In the genomic region with DNA sequence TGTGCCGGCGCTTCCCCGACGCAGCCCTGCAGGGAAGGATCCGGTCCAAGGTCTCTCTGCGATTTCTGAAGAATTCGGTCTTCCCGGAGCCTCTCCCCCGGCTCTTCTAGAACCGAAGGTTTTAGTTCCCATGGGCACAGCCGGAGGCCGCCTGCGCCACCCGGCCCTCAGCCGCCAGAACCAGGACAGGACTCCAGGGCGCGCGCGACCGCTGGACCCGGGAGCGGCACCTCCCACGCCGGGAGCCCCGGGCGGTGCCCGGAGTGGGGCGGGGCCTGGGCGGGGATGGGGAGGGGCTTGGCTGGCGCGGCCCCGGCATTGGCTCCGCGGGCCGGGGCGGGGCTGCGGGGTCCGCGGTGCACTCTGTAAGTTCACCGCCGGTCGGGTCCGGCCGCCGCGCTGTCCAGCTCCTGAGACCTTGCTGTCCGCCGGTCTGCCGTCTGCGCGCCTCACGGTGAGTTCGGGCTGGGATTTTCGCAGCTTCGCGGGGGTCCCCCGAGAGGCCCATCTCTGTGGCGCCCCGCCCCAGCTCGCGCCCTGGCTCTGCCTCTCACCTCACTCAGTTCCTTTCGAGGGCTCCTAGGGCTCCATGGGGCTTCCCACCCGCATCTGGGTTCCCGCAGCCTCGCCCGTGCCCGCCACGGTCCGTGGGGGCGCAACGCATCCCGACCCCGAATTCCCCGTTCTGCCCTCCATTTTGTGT, we compare ENCODE assay signal across 8 cellular contexts. TPM values are rescaled to one million over a fixed set of nuclear protein-coding genes. Genes with fewer than 3 reads are reported as not detected.
A peak's percentile ranks its signal among the peaks of the same experiment; 100 is the strongest.
DNase-seq lines count a peak whose midpoint lies in the region; ATAC-seq and TF ChIP-seq lines count a peak whose summit lies in the region.

A gene with protein sequence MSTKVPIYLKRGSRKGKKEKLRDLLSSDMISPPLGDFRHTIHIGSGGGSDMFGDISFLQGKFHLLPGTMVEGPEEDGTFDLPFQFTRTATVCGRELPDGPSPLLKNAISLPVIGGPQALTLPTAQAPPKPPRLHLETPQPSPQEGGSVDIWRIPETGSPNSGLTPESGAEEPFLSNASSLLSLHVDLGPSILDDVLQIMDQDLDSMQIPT (plus strand): TSS at position 366 of the 703 bp plus-strand sequence. CDS start 6,033 bp downstream, outside the sequence.

- H3K4me3 ChIP-seq in DOHH2 (ENCODE audit: low read length) (peak within 1 kb of the TSS; percentile 90), Loucy (ENCODE audit: low read length, poor library complexity, severe bottlenecking) (peak within 1 kb of the TSS; percentile 81), ascending aorta (peak within 1 kb of the TSS; percentile 79 to 86), rectal smooth muscle tissue (ENCODE audit: low read length) (peak within 1 kb of the TSS; percentile 96), uterus (peak within 1 kb of the TSS; percentile 91 to 99)

- H3K9me3 ChIP-seq in DOHH2 (ENCODE audit: control insufficient read depth, insufficient read depth, low read length) = no peaks in the 10 kb centered on the region
- H3K9me3 ChIP-seq in Loucy (ENCODE audit: insufficient read depth, low read depth, low read length) = no peaks in the 10 kb centered on the region
- no peaks in the 10 kb centered on the region for H3K9me3 ChIP-seq in ascending aorta
- H3K9me3 ChIP-seq in uterus = no peaks in the 10 kb centered on the region

- TF ChIP-seq CTCF in DOHH2 (IDR thresholded peaks at IDR 0.05; ENCODE audit: low read depth, low read length, poor library complexity, severe bottlenecking) = no peak
- TF ChIP-seq CTCF in Loucy (conservative IDR thresholded peaks at IDR 0.05; ENCODE audit: low read length) = no peak
- TF ChIP-seq CTCF in ascending aorta (IDR thresholded peaks at IDR 0.05) = no peak
- peak in 3 of 4 experiments; percentile 3 to 57 (median 7) for TF ChIP-seq CTCF in uterus (IDR thresholded peaks at IDR 0.05)

- peak; percentile 75 for ATAC-seq in GM21825 (IDR thresholded peaks at IDR 0.05; ENCODE audit: unreplicated experiment)

- H3K79me2 ChIP-seq in DOHH2 (ENCODE audit: control insufficient read depth, low read length) = no peaks in the 10 kb centered on the region
- no peaks in the 10 kb centered on the region for H3K79me2 ChIP-seq in Loucy (ENCODE audit: insufficient read depth, low read length)

- peaks cover 20% of the 10 kb centered on the region for H3K27me3 ChIP-seq in DOHH2 (ENCODE audit: control insufficient read depth, low read length)
- H3K27me3 ChIP-seq in Loucy (ENCODE audit: insufficient read depth, low read length, poor library complexity, severe bottlenecking) = no peaks in the 10 kb centered on the region
- H3K27me3 ChIP-seq in ascending aorta = no peaks in the 10 kb centered on the region
- no peaks in the 10 kb centered on the region for H3K27me3 ChIP-seq in rectal smooth muscle tissue (ENCODE audit: control insufficient read depth, insufficient read depth, low read length)
- H3K27me3 ChIP-seq in uterus = no peaks in the 10 kb centered on the region

- DNase-seq in T-helper 2 cell (peak; percentile 46 to 71 (median 65)), ascending aorta (ENCODE audit: low spot score in 2 of 2) (peak; percentile 58 to 94), hepatic stellate cell (ENCODE audit: low spot score) (peak; percentile 94), uterus (peak; percentile 86 to 93)

- intact Hi-C loops in ascending aorta (cut with DNase I) = loop anchor here (1.0 to 5.0 kb wide), 4 partner anchors 16 to 177 kb away; no protein-coding TSS in a partner anchor
- intact Hi-C loops in uterus (cut with DNase I; ENCODE audit: low total_unique reads) = loop anchor here (2.0 kb wide), 1 partner anchor 40 kb away; no protein-coding TSS in a partner anchor

- H3K9me2 ChIP-seq in DOHH2 (replicated peaks; ENCODE audit: control insufficient read depth, low read length) = no peaks in the 10 kb centered on the region
- H3K9me2 ChIP-seq in Loucy (replicated peaks; ENCODE audit: low read depth, low read length) = no peaks in the 10 kb centered on the region

- peak within 1 kb of the TSS; percentile 90 for H3K4me2 ChIP-seq in DOHH2 (ENCODE audit: low read length)
- H3K4me2 ChIP-seq in Loucy (ENCODE audit: low read depth, low read length, poor library complexity, severe bottlenecking) = peak within 1 kb of the TSS; percentile 91

- H4K20me1 ChIP-seq in DOHH2 (ENCODE audit: control insufficient read depth, insufficient read depth, low read depth, low read length) = no peaks in the 10 kb centered on the region
- no peaks in the 10 kb centered on the region for H4K20me1 ChIP-seq in Loucy (ENCODE audit: insufficient read depth, low read length, poor library complexity, severe bottlenecking)

- H3K36me3 ChIP-seq in DOHH2 (ENCODE audit: control insufficient read depth, low read length) (no peaks in the 10 kb centered on the region), Loucy (ENCODE audit: insufficient read depth, low read length) (no peaks in the 10 kb centered on the region), ascending aorta (no peaks in the 10 kb centered on the region), rectal smooth muscle tissue (ENCODE audit: control insufficient read depth, insufficient read depth, low read length) (no peaks in the 10 kb centered on the region), uterus (no peaks in the 10 kb centered on the region)

- peak within 1 kb of the TSS; percentile 89 for H2AFZ ChIP-seq in Loucy (ENCODE audit: low read length)

- peak; percentile 88 to 93 for TF ChIP-seq POLR2A in uterus (IDR thresholded peaks at IDR 0.05)

- H3K9ac ChIP-seq in Loucy (ENCODE audit: low read depth, low read length, poor library complexity, severe bottlenecking) (peak within 1 kb of the TSS; percentile 67), rectal smooth muscle tissue (ENCODE audit: low read length) (peak within 1 kb of the TSS; percentile 73)

- H3F3A ChIP-seq in DOHH2 (ENCODE audit: control insufficient read depth, insufficient read depth) (0 out of 2 replicates have a peak, but pooled peaks cover 6% of the 10 kb centered on the region), Loucy (ENCODE audit: low read depth) (no peaks in the 10 kb centered on the region)

- H3K4me1 ChIP-seq in DOHH2 (ENCODE audit: control insufficient read depth, low read length) (peaks cover 18% of the 10 kb centered on the region), Loucy (ENCODE audit: insufficient read depth, low read length, poor library complexity, severe bottlenecking) (peaks cover 5% of the 10 kb centered on the region), ascending aorta (peaks cover 0 to 20% of the 10 kb centered on the region in 2 donors), rectal smooth muscle tissue (ENCODE audit: control insufficient read depth, insufficient read depth, low read length) (peaks cover 21% of the 10 kb centered on the region), uterus (no peaks in the 10 kb centered on the region)

- H3K27ac ChIP-seq in DOHH2 (ENCODE audit: low read depth, low read length) (0 out of 2 replicates have a peak within 1 kb of the TSS, but pooled peaks have one; percentile 5), ascending aorta (peak within 1 kb of the TSS; percentile 80 to 83), rectal smooth muscle tissue (ENCODE audit: low read depth, low read length) (peak within 1 kb of the TSS; percentile 93), uterus (peak within 1 kb of the TSS; percentile 91 to 94)

RNA-seq across cellular contexts. Expression of the gene that starts here (rescaled TPM):
- total RNA-seq in ascending aorta (20.6 TPM), uterus (10 to 100 TPM in 3 of 4 donors, 1 to 10 TPM in 1; 9.7 to 65.3 (median 33.2) TPM)

Comparison
In these comparisons a context has a peak if more than half of its experiments do, and no peak if none do; other contexts are left out.
1. Peak in every context shown above with its lines: DNase-seq, ATAC-seq, H3K4me3 ChIP-seq and H3K27ac ChIP-seq.
2. H3K27ac ChIP-seq: peak in every context shown above with its lines; median percentile 93 in rectal smooth muscle tissue; 92 in uterus; 82 in ascending aorta; 5 in DOHH2.
3. CTCF ChIP-seq: peak in uterus (3 of 4); none in DOHH2 (single experiment), Loucy (single experiment) and ascending aorta (0 of 3).